In the genomic region with DNA sequence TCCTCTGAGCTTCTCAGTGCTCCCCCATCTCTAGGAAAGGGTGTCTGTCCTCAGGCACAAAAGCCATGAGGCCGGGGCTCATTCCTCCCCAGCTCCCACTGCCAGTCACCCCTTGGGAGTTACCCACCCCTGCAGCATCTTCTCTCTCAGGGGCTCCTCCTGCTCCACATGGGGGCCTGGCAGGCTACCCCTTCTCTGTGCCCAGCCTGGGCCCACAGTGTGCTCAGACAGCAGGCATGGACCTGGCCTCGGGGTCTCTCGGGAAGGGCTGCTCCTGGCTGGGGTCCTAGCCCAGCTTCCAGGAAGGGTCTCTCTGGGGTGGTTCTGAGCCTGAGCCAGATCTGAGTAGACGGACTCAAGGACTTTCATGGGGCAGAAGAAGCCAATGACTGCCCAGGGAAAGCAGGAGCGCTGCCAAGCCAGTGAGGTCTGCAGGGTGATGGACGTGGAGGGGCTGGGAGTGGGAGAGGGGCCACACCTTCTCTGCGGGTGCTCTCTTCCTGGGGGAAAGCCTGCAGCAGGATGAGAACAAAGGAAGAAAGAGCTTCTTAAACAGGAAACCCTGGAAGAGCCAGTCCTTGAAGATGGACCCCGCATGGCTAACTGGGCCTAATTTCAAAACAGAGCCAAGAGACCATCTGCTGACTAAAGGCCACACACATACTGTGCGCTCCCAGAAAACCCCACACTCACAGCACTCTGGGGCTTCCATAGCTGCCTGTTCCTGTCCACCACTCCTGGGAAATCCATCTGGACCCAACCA, we compare ENCODE assay signal across 13 cellular contexts.
"Had no signal": no experiment of that assay in that cellular context is flagged by ENCODE, and none has a peak within 500 bp of the region (broad histone marks: within the 10 kb centered on the region; RNA-seq: fewer than 3 reads in every experiment).

No MANE protein-coding gene starts in this region.

- H3K36me3 ChIP-seq: suprapubic skin, transverse colon had no signal

- DNase-seq: activated B cell treated with CpG ODN at 0.5 μM for 24 hours; activated CD4-positive, alpha-beta T cell treated with anti-CD3 and anti-CD28 coated beads for 4 hours; activated gamma-delta T cell; effector memory CD8-positive, alpha-beta T cell; nucleus accumbens; stimulated activated naive CD8-positive, alpha-beta T cell treated with anti-CD3 and anti-CD28 coated beads, Interleukin-15, amount 100 ng/mL, for 72 hours; transverse colon had no signal

- H3K27me3 ChIP-seq: transverse colon had no signal

- H3K9me3 Mint-ChIP-seq: activated B cell treated with CpG ODN at 0.5 μM for 24 hours; activated naive CD4-positive, alpha-beta T cell treated with anti-CD3 and anti-CD28 coated beads, Interleukin-2, amount 50 U/mL, for 24 hours; effector memory CD8-positive, alpha-beta T cell; mesothelial cell of epicardium; natural killer cell treated with Interleukin-12 subunit alpha and Interleukin-12 subunit beta and Interleukin-15 and Interleukin-18, amount 100 ng/mL, for 72 hours; stimulated activated naive CD8-positive, alpha-beta T cell treated with anti-CD3 and anti-CD28 coated beads, Interleukin-15, amount 100 ng/mL, for 72 hours had no signal

- H3K9me3 ChIP-seq: suprapubic skin, transverse colon had no signal

- H3K4me3 ChIP-seq: skin epidermis, suprapubic skin, transverse colon had no signal

- H3K4me1 ChIP-seq: suprapubic skin, transverse colon had no signal

- H3K27ac ChIP-seq: skin epidermis, suprapubic skin, transverse colon had no signal

- H3K4me3 Mint-ChIP-seq: activated B cell treated with CpG ODN at 0.5 μM for 24 hours; activated naive CD4-positive, alpha-beta T cell treated with anti-CD3 and anti-CD28 coated beads, Interleukin-2, amount 50 U/mL, for 24 hours; effector memory CD8-positive, alpha-beta T cell; mesothelial cell of epicardium; natural killer cell treated with Interleukin-12 subunit alpha and Interleukin-12 subunit beta and Interleukin-15 and Interleukin-18, amount 100 ng/mL, for 72 hours; stimulated activated naive CD8-positive, alpha-beta T cell treated with anti-CD3 and anti-CD28 coated beads, Interleukin-15, amount 100 ng/mL, for 72 hours had no signal

- H3K27ac Mint-ChIP-seq: activated B cell treated with CpG ODN at 0.5 μM for 24 hours; activated naive CD4-positive, alpha-beta T cell treated with anti-CD3 and anti-CD28 coated beads, Interleukin-2, amount 50 U/mL, for 24 hours; effector memory CD8-positive, alpha-beta T cell; mesothelial cell of epicardium; natural killer cell treated with Interleukin-12 subunit alpha and Interleukin-12 subunit beta and Interleukin-15 and Interleukin-18, amount 100 ng/mL, for 72 hours; progenitor cell of endocrine pancreas; stimulated activated naive CD8-positive, alpha-beta T cell treated with anti-CD3 and anti-CD28 coated beads, Interleukin-15, amount 100 ng/mL, for 72 hours had no signal

- ATAC-seq: effector memory CD8-positive, alpha-beta T cell; natural killer cell treated with Interleukin-12 subunit alpha and Interleukin-12 subunit beta and Interleukin-15 and Interleukin-18, amount 100 ng/mL, for 72 hours; stimulated activated naive CD8-positive, alpha-beta T cell treated with anti-CD3 and anti-CD28 coated beads, Interleukin-15, amount 100 ng/mL, for 72 hours had no signal

- H3K27me3 Mint-ChIP-seq: activated naive CD4-positive, alpha-beta T cell treated with anti-CD3 and anti-CD28 coated beads, Interleukin-2, amount 50 U/mL, for 24 hours; natural killer cell treated with Interleukin-12 subunit alpha and Interleukin-12 subunit beta and Interleukin-15 and Interleukin-18, amount 100 ng/mL, for 72 hours had no signal

- H3K36me3 Mint-ChIP-seq: activated naive CD4-positive, alpha-beta T cell treated with anti-CD3 and anti-CD28 coated beads, Interleukin-2, amount 50 U/mL, for 24 hours; mesothelial cell of epicardium; natural killer cell treated with Interleukin-12 subunit alpha and Interleukin-12 subunit beta and Interleukin-15 and Interleukin-18, amount 100 ng/mL, for 72 hours had no signal

- H3K4me1 Mint-ChIP-seq: activated B cell treated with CpG ODN at 0.5 μM for 24 hours; activated naive CD4-positive, alpha-beta T cell treated with anti-CD3 and anti-CD28 coated beads, Interleukin-2, amount 50 U/mL, for 24 hours; stimulated activated naive CD8-positive, alpha-beta T cell treated with anti-CD3 and anti-CD28 coated beads, Interleukin-15, amount 100 ng/mL, for 72 hours had no signal
